In genomic region chr18:34493099-34493544, GRCh38 we compare ENCODE assay signal across 1 cellular context.
A peak's percentile ranks its signal among the peaks of the same experiment; 100 is the strongest.
TF ChIP-seq lines count a peak whose summit lies in the region.

No MANE protein-coding gene starts in this region.

TF ChIP-seq in WTC11, 78 proteins besides CTCF, POLR2A, EP300 and RAD21 (continued from another document):
- TF ChIP-seq ZBTB43 (CRISPR knock-in tag; IDR thresholded peaks at IDR 0.05): peak; percentile 79
- TF ChIP-seq ELF4 (CRISPR knock-in tag; IDR thresholded peaks at IDR 0.05; ENCODE audit: low read depth): no peak
- 0 out of 2 replicates have a peak, but pooled peaks have one; percentile 33 for TF ChIP-seq ETV6 (CRISPR knock-in tag; IDR thresholded peaks at IDR 0.05)
- TF ChIP-seq AR (CRISPR knock-in tag; IDR thresholded peaks at IDR 0.05): no peak
TF ChIP-seq in WTC11: peak in this region for 5.
